Comparison of ENCODE assay signal across 8 cellular contexts in genomic region chr5:138438724-138439536, GRCh38. TPM values are rescaled to one million over a fixed set of nuclear protein-coding genes. Genes with fewer than 3 reads are reported as not detected.
DNase-seq lines count a peak whose midpoint lies in the region; ATAC-seq and TF ChIP-seq lines count a peak whose summit lies in the region.

Gene REEP2 (plus strand): TSS chr5:138439057. CDS start chr5:138439209, 152 bp downstream.

- peak; percentile 68 for DNase-seq in GM12865 (ENCODE audit: low read depth)
- peak; percentile 17 for DNase-seq in NCI-H226
- DNase-seq in activated CD8-positive, alpha-beta memory T cell treated with anti-CD3 and anti-CD28 coated beads for 4 hours (ENCODE audit: low read depth in 2 of 2), result peak; percentile 25 to 40
- peak; percentile 65 for DNase-seq in endothelial cell (ENCODE audit: low spot score)
- peak; percentile 35 for DNase-seq in midbrain (lab: John Stamatoyannopoulos, UW)
- no peak for DNase-seq in H4 (ENCODE audit: low spot score)

- H3K36me3 Mint-ChIP-seq in endothelial cell (ENCODE audit: low read depth, unreplicated experiment), result peaks cover 32% of the 10 kb centered on the region
- peaks cover 34% of the 10 kb centered on the region for H3K36me3 Mint-ChIP-seq in stimulated activated memory B cell treated with anti-CD40 and anti-IgM and Interleukin-4, amounts not matched to agents 10 μg/mL and 1 μg/mL and 100 μg/mL, for 72 hours

- TF ChIP-seq CTCF in GM12865 (IDR thresholded peaks at IDR 0.05; ENCODE audit: insufficient read depth, low read depth, low read length, missing control alignments), result no peak
- TF ChIP-seq CTCF in endothelial cell (IDR thresholded peaks at IDR 0.05; ENCODE audit: unreplicated experiment), result no peak

- peaks cover 26% of the 10 kb centered on the region for H3K4me1 Mint-ChIP-seq in endothelial cell (ENCODE audit: unreplicated experiment)
- peaks cover 15% of the 10 kb centered on the region for H3K4me1 Mint-ChIP-seq in stimulated activated memory B cell treated with anti-CD40 and anti-IgM and Interleukin-4, amounts not matched to agents 10 μg/mL and 1 μg/mL and 100 μg/mL, for 72 hours

- H3K4me3 ChIP-seq in GM12865 (ENCODE audit: low read depth, low read length), result peak within 1 kb of the TSS; percentile 58

- H3K4me3 Mint-ChIP-seq in endothelial cell (ENCODE audit: unreplicated experiment), result peak within 1 kb of the TSS; percentile 92
- H3K4me3 Mint-ChIP-seq in stimulated activated memory B cell treated with anti-CD40 and anti-IgM and Interleukin-4, amounts not matched to agents 10 μg/mL and 1 μg/mL and 100 μg/mL, for 72 hours, result peak within 1 kb of the TSS; percentile 81

- no peaks in the 10 kb centered on the region for H3K9me3 Mint-ChIP-seq in endothelial cell (ENCODE audit: unreplicated experiment)
- H3K9me3 Mint-ChIP-seq in stimulated activated memory B cell treated with anti-CD40 and anti-IgM and Interleukin-4, amounts not matched to agents 10 μg/mL and 1 μg/mL and 100 μg/mL, for 72 hours, result no peaks in the 10 kb centered on the region

- peak; percentile 63 for ATAC-seq in HG02763 (IDR thresholded peaks at IDR 0.05; ENCODE audit: unreplicated experiment)
- ATAC-seq in stimulated activated memory B cell treated with anti-CD40 and anti-IgM and Interleukin-4, amounts not matched to agents 10 μg/mL and 1 μg/mL and 100 μg/mL, for 72 hours, result peak; percentile 83

- peak within 1 kb of the TSS; percentile 76 for H3K27ac Mint-ChIP-seq in endothelial cell (ENCODE audit: unreplicated experiment)
- peak within 1 kb of the TSS; percentile 36 for H3K27ac Mint-ChIP-seq in stimulated activated memory B cell treated with anti-CD40 and anti-IgM and Interleukin-4, amounts not matched to agents 10 μg/mL and 1 μg/mL and 100 μg/mL, for 72 hours

- peaks cover 9% of the 10 kb centered on the region for H3K27me3 Mint-ChIP-seq in endothelial cell (ENCODE audit: unreplicated experiment)
- H3K27me3 Mint-ChIP-seq in stimulated activated memory B cell treated with anti-CD40 and anti-IgM and Interleukin-4, amounts not matched to agents 10 μg/mL and 1 μg/mL and 100 μg/mL, for 72 hours, result no peaks in the 10 kb centered on the region

RNA-seq across cellular contexts. Expression of gene REEP2, which starts in this region (rescaled TPM):
- 72.8 TPM for total RNA-seq in endothelial cell (ENCODE audit: unreplicated experiment)
- total RNA-seq in H4 (2014; rRNA removed; shearing (Covaris generic)), result 2.1 and 6.0 TPM in 2 replicates

Comparison
In these comparisons a context has a peak if more than half of its experiments do, and no peak if none do; other contexts are left out.
1. RNA of gene REEP2 (total RNA-seq): 72.8 TPM in endothelial cell (single experiment); 2.1 to 6.0 TPM in H4; every median in the first group is over 10 times any median in the second.